In the genomic region with DNA sequence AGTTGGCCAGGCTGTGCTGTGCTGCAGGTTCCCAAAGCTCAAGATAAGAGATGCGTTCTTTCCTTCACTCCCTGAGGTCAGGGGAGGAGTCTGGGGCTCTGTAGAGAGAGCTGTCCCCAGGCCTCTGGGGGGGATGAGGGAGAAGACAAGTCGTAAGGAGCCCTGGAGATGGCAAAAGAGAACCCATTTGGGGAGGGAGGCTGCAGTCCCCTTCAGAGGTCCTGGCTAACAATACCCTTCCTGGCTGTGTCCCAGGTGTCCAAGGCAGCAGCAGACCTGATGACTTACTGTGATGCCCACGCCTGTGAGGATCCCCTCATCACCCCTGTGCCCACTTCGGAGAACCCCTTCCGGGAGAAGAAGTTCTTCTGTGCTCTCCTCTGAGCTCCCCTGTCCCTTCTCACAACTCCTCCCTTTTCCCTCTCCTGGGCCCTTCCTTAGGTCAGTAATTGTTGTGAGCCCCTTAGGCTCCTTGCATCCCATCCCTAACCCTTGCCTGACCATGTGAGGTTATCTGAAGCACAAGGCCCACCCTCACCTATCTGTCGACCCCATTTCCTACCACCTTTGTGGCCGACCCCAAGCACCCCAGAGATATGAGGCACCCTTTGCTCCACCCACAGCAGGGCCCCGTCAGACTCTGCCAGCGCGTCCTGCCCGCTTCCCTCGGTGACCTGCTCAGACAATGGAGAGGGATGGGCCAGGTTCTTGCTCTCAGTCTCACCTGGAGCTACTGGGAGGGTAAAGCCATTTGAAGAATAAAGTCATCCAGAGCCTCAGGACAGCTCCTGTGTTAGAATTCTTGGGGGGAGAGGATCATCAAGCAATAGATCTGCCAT, we compare ENCODE assay signal across 8 cellular contexts. TPM values are rescaled to one million over a fixed set of nuclear protein-coding genes. Genes with fewer than 3 reads are reported as not detected.
DNase-seq lines count a peak whose midpoint lies in the region; ATAC-seq, FAIRE-seq and TF ChIP-seq lines count a peak whose summit lies in the region.

No MANE protein-coding gene starts in this region.

- peak overlapping the region; percentile 52; the same call in 1 of the 2 replicates for H2AFZ ChIP-seq in OCI-LY3 (ENCODE audit: low read depth, low read length)

- H3K9me3 ChIP-seq in OCI-LY3 (ENCODE audit: insufficient read depth, low read length), result no peaks in the 10 kb centered on the region

- no peak for FAIRE-seq in urothelium cell line (lab: Jason Lieb, UNC)

- DNase-seq in DMS79 treated with DMSO at 0.1 percent for 48 hours (lab: John Stamatoyannopoulos, UW) (peak; percentile 73), islet precursor cell (peak; percentile 62), kidney glomerular epithelial cell (lab: John Stamatoyannopoulos, UW) (no peak), urothelium cell line (ENCODE audit: low spot score) (no peak), NCI-H2171 treated with DMSO at 0.1 percent for 48 hours (lab: John Stamatoyannopoulos, UW) (no peak)
- peak; percentile 67 for DNase-seq in activated naive CD8-positive, alpha-beta T cell treated with anti-CD3 and anti-CD28 coated beads, Interleukin-2, amount 10 ng/mL, durations not matched to agents 7 days and 5 days
- DNase-seq in stimulated activated CD4-positive, alpha-beta T cell treated with anti-CD3 and anti-CD28 coated beads, Interleukin-4, amount 100 ng/mL, for 4 hours, result peak; percentile 32 to 42

- H3K27ac ChIP-seq in OCI-LY3 (ENCODE audit: low read length), result peak overlapping the region; percentile 84

- peaks cover 53% of the 10 kb centered on the region for H3K4me1 Mint-ChIP-seq in activated naive CD8-positive, alpha-beta T cell treated with anti-CD3 and anti-CD28 coated beads, Interleukin-2, amount 10 ng/mL, durations not matched to agents 7 days and 5 days

- H3K4me1 ChIP-seq in OCI-LY3 (ENCODE audit: low read length), result peaks cover 28% of the 10 kb centered on the region

- no peaks in the 10 kb centered on the region for H3K9me3 Mint-ChIP-seq in activated naive CD8-positive, alpha-beta T cell treated with anti-CD3 and anti-CD28 coated beads, Interleukin-2, amount 10 ng/mL, durations not matched to agents 7 days and 5 days

- peak overlapping the region; percentile 81 for H3K4me3 ChIP-seq in OCI-LY3 (ENCODE audit: low read length)

- TF ChIP-seq CTCF in OCI-LY3 (IDR thresholded peaks at IDR 0.05; ENCODE audit: low read depth, low read length), result no peak

- POLR2A ChIA-PET in activated naive CD8-positive, alpha-beta T cell treated with anti-CD3 and anti-CD28 coated beads, Interleukin-2, amount 10 ng/mL, durations not matched to agents 7 days and 5 days (lab: Charles Lee), result interaction anchor here (0.6 to 8.3 kb wide), 37 partner anchors 8 to 280 kb away, joined by 3 to 107 read pairs (median 5); partner anchors contain the start of genes C11orf98, CSKMT, EEF1G and GANAB

- H3K4me2 ChIP-seq in OCI-LY3 (ENCODE audit: low read length), result peak overlapping the region; percentile 89

- H3K79me2 ChIP-seq in OCI-LY3 (ENCODE audit: low read length), result peaks cover 14% of the 10 kb centered on the region

- H3K36me3 Mint-ChIP-seq in activated naive CD8-positive, alpha-beta T cell treated with anti-CD3 and anti-CD28 coated beads, Interleukin-2, amount 10 ng/mL, durations not matched to agents 7 days and 5 days, result peaks cover 18% of the 10 kb centered on the region

- peaks cover 60% of the 10 kb centered on the region for H3K36me3 ChIP-seq in OCI-LY3 (replicated peaks; ENCODE audit: low read depth, low read length)

- no peaks in the 10 kb centered on the region for H4K20me1 ChIP-seq in OCI-LY3 (ENCODE audit: insufficient read depth, low read length)

- peak; percentile 43 for ATAC-seq in activated naive CD8-positive, alpha-beta T cell treated with anti-CD3 and anti-CD28 coated beads, Interleukin-2, amount 10 ng/mL, durations not matched to agents 7 days and 5 days (ENCODE audit: low read depth)

- peak overlapping the region; percentile 91 for H3K4me3 Mint-ChIP-seq in activated naive CD8-positive, alpha-beta T cell treated with anti-CD3 and anti-CD28 coated beads, Interleukin-2, amount 10 ng/mL, durations not matched to agents 7 days and 5 days

- peak overlapping the region; percentile 80 for H3K9ac ChIP-seq in OCI-LY3 (ENCODE audit: low read length)

- no peaks in the 10 kb centered on the region for H3K27me3 Mint-ChIP-seq in activated naive CD8-positive, alpha-beta T cell treated with anti-CD3 and anti-CD28 coated beads, Interleukin-2, amount 10 ng/mL, durations not matched to agents 7 days and 5 days

- H3K27ac Mint-ChIP-seq in activated naive CD8-positive, alpha-beta T cell treated with anti-CD3 and anti-CD28 coated beads, Interleukin-2, amount 10 ng/mL, durations not matched to agents 7 days and 5 days, result peak overlapping the region; percentile 98

- no peaks in the 10 kb centered on the region for H3K27me3 ChIP-seq in OCI-LY3 (ENCODE audit: low read depth, low read length)

RNA-seq across cellular contexts. Expression of gene GNG3, which starts 1.2 kb away (rescaled TPM):
- not detected for total RNA-seq in activated naive CD8-positive, alpha-beta T cell treated with anti-CD3 and anti-CD28 coated beads, Interleukin-2, amount 10 ng/mL, durations not matched to agents 7 days and 5 days

RNA-seq across cellular contexts. Expression of gene BSCL2, which starts 1.4 kb away (rescaled TPM):
- total RNA-seq in activated naive CD8-positive, alpha-beta T cell treated with anti-CD3 and anti-CD28 coated beads, Interleukin-2, amount 10 ng/mL, durations not matched to agents 7 days and 5 days, result 10 to 100 TPM; 29.9 to 39.4 TPM

RNA-seq across cellular contexts. Expression of gene HNRNPUL2, which starts 18.6 kb away (rescaled TPM):
- total RNA-seq in activated naive CD8-positive, alpha-beta T cell treated with anti-CD3 and anti-CD28 coated beads, Interleukin-2, amount 10 ng/mL, durations not matched to agents 7 days and 5 days, result 10 to 100 TPM; 67.9 to 72.5 TPM

RNA-seq across cellular contexts. Expression of gene LRRN4CL, which starts 19.3 kb away (rescaled TPM):
- under 1 TPM; 0.19 to 0.23 TPM for total RNA-seq in activated naive CD8-positive, alpha-beta T cell treated with anti-CD3 and anti-CD28 coated beads, Interleukin-2, amount 10 ng/mL, durations not matched to agents 7 days and 5 days

RNA-seq across cellular contexts. Expression of gene TTC9C, which starts 19.6 kb away (rescaled TPM):
- total RNA-seq in activated naive CD8-positive, alpha-beta T cell treated with anti-CD3 and anti-CD28 coated beads, Interleukin-2, amount 10 ng/mL, durations not matched to agents 7 days and 5 days, result 10 to 100 TPM; 49.5 to 56.4 TPM

Comparison
In these comparisons a context has a peak if more than half of its experiments do, and no peak if none do; other contexts are left out.
1. DNase-seq: peak in DMS79 treated with DMSO at 0.1 percent for 48 hours (single experiment), activated naive CD8-positive, alpha-beta T cell treated with anti-CD3 and anti-CD28 coated beads, Interleukin-2, amount 10 ng/mL, durations not matched to agents 7 days and 5 days (single experiment), islet precursor cell (single experiment) and stimulated activated CD4-positive, alpha-beta T cell treated with anti-CD3 and anti-CD28 coated beads, Interleukin-4, amount 100 ng/mL, for 4 hours (2 of 2); none in kidney glomerular epithelial cell (single experiment), urothelium cell line (single experiment) and NCI-H2171 treated with DMSO at 0.1 percent for 48 hours (single experiment).